In the genomic region with DNA sequence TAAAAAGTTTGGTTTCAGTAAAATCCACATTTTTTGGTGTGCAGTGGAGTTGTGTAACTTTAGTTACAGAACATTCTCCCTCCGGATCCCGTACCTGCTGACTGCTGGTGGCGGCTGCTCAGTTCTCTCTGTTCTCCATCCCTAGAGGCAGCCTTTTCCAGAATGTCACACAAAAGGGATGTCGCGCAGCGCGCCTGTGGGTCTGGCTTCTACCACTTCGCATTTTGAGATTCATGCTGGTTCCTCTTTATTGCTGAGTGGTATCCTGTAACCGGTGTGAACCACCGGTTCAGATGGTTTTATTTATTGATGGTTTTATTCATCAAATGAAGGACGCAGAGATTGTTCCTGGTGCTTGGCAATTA, we compare ENCODE assay signal across 6 cellular contexts. TPM values are rescaled to one million over a fixed set of nuclear protein-coding genes. Genes with fewer than 3 reads are reported as not detected.
DNase-seq lines count a peak whose midpoint lies in the region; ATAC-seq and TF ChIP-seq lines count a peak whose summit lies in the region.

No MANE protein-coding gene starts in this region.

- no peak for TF ChIP-seq CTCF in mesothelial cell of epicardium (IDR thresholded peaks at IDR 0.05; ENCODE audit: unreplicated experiment)

- peak overlapping the region; percentile 87 for H3K27ac Mint-ChIP-seq in mesothelial cell of epicardium

- ATAC-seq in HG02678 (IDR thresholded peaks at IDR 0.05; ENCODE audit: unreplicated experiment): no peak
- no peak for ATAC-seq in GM18517 (IDR thresholded peaks at IDR 0.05; ENCODE audit: unreplicated experiment)

- peaks cover 10% of the 10 kb centered on the region for H3K36me3 Mint-ChIP-seq in mesothelial cell of epicardium

- DNase-seq in GDM1 (lab: John Stamatoyannopoulos, UW) (peak; percentile 33), SHP77 treated with DMSO at 0.1 percent for 48 hours (lab: John Stamatoyannopoulos, UW) (peak; percentile 50), mesothelial cell of epicardium (ENCODE audit: low spot score in 2 of 2, unreplicated experiment in 2 of 2) (no peak), AG08396 (ENCODE audit: low spot score) (no peak)

- no peaks in the 10 kb centered on the region for H3K27me3 Mint-ChIP-seq in mesothelial cell of epicardium (ENCODE audit: low read depth)

- H3K4me1 Mint-ChIP-seq in mesothelial cell of epicardium: peaks cover 15% of the 10 kb centered on the region

- H3K4me3 Mint-ChIP-seq in mesothelial cell of epicardium: peak overlapping the region; percentile 74

- H3K9me3 Mint-ChIP-seq in mesothelial cell of epicardium: peaks cover 5% of the 10 kb centered on the region

RNA-seq across cellular contexts. Expression of a gene that starts 1.0 kb away (rescaled TPM):
- total RNA-seq in mesothelial cell of epicardium: 26.3 to 27.6 TPM (median 27.3 TPM) in 3 replicates

RNA-seq across cellular contexts. Expression of a gene that starts 15.1 kb away (rescaled TPM):
- 44.6 to 49.2 TPM (median 45.0 TPM) in 3 replicates for total RNA-seq in mesothelial cell of epicardium

RNA-seq across cellular contexts. Expression of a gene that starts 15.4 kb away (rescaled TPM):
- total RNA-seq in mesothelial cell of epicardium: 46.8 to 47.6 TPM (median 47.3 TPM) in 3 replicates

RNA-seq across cellular contexts. Expression of a gene that starts 57.7 kb away (rescaled TPM):
- total RNA-seq in mesothelial cell of epicardium: 14.8 to 17.3 TPM (median 15.2 TPM) in 3 replicates

RNA-seq across cellular contexts. Expression of a gene that starts 58.4 kb away (rescaled TPM):
- total RNA-seq in mesothelial cell of epicardium: 0.22 to 0.62 TPM (median 0.47 TPM) in 3 replicates

Comparison
In these comparisons a context has a peak if more than half of its experiments do, and no peak if none do; other contexts are left out.
1. DNase-seq: peak in GDM1 (single experiment) and SHP77 treated with DMSO at 0.1 percent for 48 hours (single experiment); none in mesothelial cell of epicardium (0 of 2) and AG08396 (single experiment).